ENCODE assay signal across 8 cellular contexts in genomic region chr12:88081247-88081646, GRCh38. TPM values are rescaled to one million over a fixed set of nuclear protein-coding genes. Genes with fewer than 3 reads are reported as not detected.
"Had no signal": no experiment of that assay in that cellular context is flagged by ENCODE, and none has a peak within 500 bp of the region (broad histone marks: within the 10 kb centered on the region; RNA-seq: fewer than 3 reads in every experiment).

No MANE protein-coding gene starts in this region.

- H3K4me2 ChIP-seq: KMS-11 had no signal

- H3K9ac ChIP-seq: KMS-11 had no signal

- FAIRE-seq: HTR-8/SVneo had no signal

- DNase-seq: KBM-7, KG1 had no signal

- H3K27ac ChIP-seq: HL-60, KMS-11 had no signal

RNA-seq across cellular contexts. Expression of gene C12orf50, which starts 52.0 kb away (rescaled TPM):
- total RNA-seq: HT-29, HT1080 had no signal
- polyA plus RNA-seq: IgD-negative memory B cell had no signal
